Comparison of ENCODE assay signal across 21 cellular contexts in genomic region chr10:6272126-6272525, GRCh38.
DNase-seq lines count a peak whose midpoint lies in the region; ATAC-seq and TF ChIP-seq lines count a peak whose summit lies in the region.
"Had no signal": no experiment of that assay in that cellular context is flagged by ENCODE, and none has a peak within 500 bp of the region (broad histone marks: within the 10 kb centered on the region; RNA-seq: fewer than 3 reads in every experiment).

No MANE protein-coding gene starts in this region.

- H3K4me3 ChIP-seq in CD8-positive, alpha-beta memory T cell (ENCODE audit: low read length) = no peak overlapping the region
- H3K4me3 ChIP-seq in neutrophil (ENCODE audit: low read depth in 1 of 2, low read length in 1 of 2) = no peak overlapping the region
- H3K4me3 ChIP-seq in Caco-2 (ENCODE audit: low read depth, low read length) = no peak overlapping the region
- H3K4me3 ChIP-seq: breast epithelium, neural progenitor cell, prostate gland, testis had no signal

- no peak overlapping the region for H3K4me3 Mint-ChIP-seq in T-helper 1 cell treated with Interleukin-12 subunit alpha and Interleukin-12 subunit beta and Interleukin-4 antibody, amounts not matched to agents 30 μg/mL and 1 μg/mL, for 36 hours
- peak overlapping the region in 2 of 7 donors; percentile 4 to 74 for H3K4me3 Mint-ChIP-seq in CD8-positive, alpha-beta memory T cell
- H3K4me3 Mint-ChIP-seq in Caco-2 (ENCODE audit: unreplicated experiment) = no peak overlapping the region
- H3K4me3 Mint-ChIP-seq: neural progenitor cell had no signal

- POLR2A ChIA-PET in CD8-positive, alpha-beta memory T cell (lab: Charles Lee) = no interaction called here
- POLR2A ChIA-PET in Caco-2 (lab: Charles Lee) = no interaction called here

- TF ChIP-seq CTCF in neutrophil (IDR thresholded peaks at IDR 0.05) (no peak), Caco-2 (IDR thresholded peaks at IDR 0.05; ENCODE audit: insufficient read depth in 1 of 2, low read depth in 1 of 2, low read length in 1 of 2, severe bottlenecking in 1 of 2, unreplicated experiment in 1 of 2) (no peak)

- no peak for DNase-seq in T-helper 1 cell
- DNase-seq in CD8-positive, alpha-beta memory T cell = no peak
- DNase-seq in Caco-2 = no peak
- no peak for DNase-seq in left colon
- DNase-seq: activated effector memory CD4-positive, alpha-beta T cell treated with Interleukin-2 at 50 U/mL for 16 hours; AML-193; glutamatergic neuron; Karpas-422; midbrain; NCI-H187; NCI-H526 treated with DMSO at 0.1 percent for 48 hours; testis had no signal

- H3K27ac ChIP-seq in CD8-positive, alpha-beta memory T cell (ENCODE audit: low read depth, low read length) = no peak overlapping the region
- peak overlapping the region; percentile 12 for H3K27ac ChIP-seq in cingulate gyrus (ENCODE audit: low read depth, low read length)
- peak overlapping the region; percentile 92 for H3K27ac ChIP-seq in neutrophil
- H3K27ac ChIP-seq: 22Rv1, breast epithelium, neural progenitor cell, prostate gland, testis had no signal

- intact Hi-C loops in Caco-2 (cut with micrococcal nuclease; ENCODE audit: unreplicated experiment) = loop anchor here (10.0 kb wide), 1 partner anchor 93 kb away; no protein-coding TSS in a partner anchor
- intact Hi-C loops in left colon (cut with DNase I, micrococcal nuclease) = no loop called here

- peaks cover 43% of the 10 kb centered on the region for H3K4me1 ChIP-seq in CD8-positive, alpha-beta memory T cell (ENCODE audit: insufficient read depth, low read length)
- peaks cover 82 to 93% of the 10 kb centered on the region in 2 experiments for H3K4me1 ChIP-seq in neutrophil (ENCODE audit: control insufficient read depth in 1 of 2, insufficient read depth in 1 of 2, low read depth in 1 of 2, low read length in 1 of 2)
- peaks cover 18% of the 10 kb centered on the region for H3K4me1 ChIP-seq in Caco-2
- H3K4me1 ChIP-seq: breast epithelium, neural progenitor cell, prostate gland had no signal

- no peaks in the 10 kb centered on the region for H3K27me3 ChIP-seq in CD8-positive, alpha-beta memory T cell (ENCODE audit: insufficient read depth, low read length, poor library complexity, severe bottlenecking)
- H3K27me3 ChIP-seq in neutrophil = no peaks in the 10 kb centered on the region
- H3K27me3 ChIP-seq in Caco-2 (replicated peaks; ENCODE audit: control insufficient read depth, insufficient read depth, low read length) = no peaks in the 10 kb centered on the region
- H3K27me3 ChIP-seq: breast epithelium, neural progenitor cell, testis had no signal

- no peaks in the 10 kb centered on the region for H3K9me3 Mint-ChIP-seq in T-helper 1 cell treated with Interleukin-12 subunit alpha and Interleukin-12 subunit beta and Interleukin-4 antibody, amounts not matched to agents 30 μg/mL and 1 μg/mL, for 36 hours
- no peaks in the 10 kb centered on the region for H3K9me3 Mint-ChIP-seq in CD8-positive, alpha-beta memory T cell
- H3K9me3 Mint-ChIP-seq in Caco-2 (ENCODE audit: unreplicated experiment) = no peaks in the 10 kb centered on the region

- H3K27ac Mint-ChIP-seq in T-helper 1 cell treated with Interleukin-12 subunit alpha and Interleukin-12 subunit beta and Interleukin-4 antibody, amounts not matched to agents 30 μg/mL and 1 μg/mL, for 36 hours = peak overlapping the region; percentile 15
- H3K27ac Mint-ChIP-seq in CD8-positive, alpha-beta memory T cell = peak overlapping the region; percentile 35 to 99 (median 96)
- H3K27ac Mint-ChIP-seq in Caco-2 (ENCODE audit: unreplicated experiment) = no peak overlapping the region
- H3K27ac Mint-ChIP-seq: neural progenitor cell had no signal

- CTCF ChIA-PET in CD8-positive, alpha-beta memory T cell (lab: Charles Lee) = no interaction called here
- CTCF ChIA-PET in Caco-2 (lab: Charles Lee) = no interaction called here

- ATAC-seq in GM21786 (IDR thresholded peaks at IDR 0.05; ENCODE audit: unreplicated experiment) (no peak), left colon (no peak)
- ATAC-seq: activated CD4-positive, CD25-positive, alpha-beta regulatory T cell treated with anti-CD3 and anti-CD28 coated beads, Interleukin-2, amount 50 U/mL, for 24 hours had no signal

- H3K9me3 ChIP-seq in CD8-positive, alpha-beta memory T cell (ENCODE audit: low read length) = no peaks in the 10 kb centered on the region
- H3K9me3 ChIP-seq in neutrophil (no peaks in the 10 kb centered on the region), Caco-2 (no peaks in the 10 kb centered on the region)
- H3K9me3 ChIP-seq: breast epithelium, prostate gland, testis had no signal

- no peaks in the 10 kb centered on the region for H3K27me3 Mint-ChIP-seq in T-helper 1 cell treated with Interleukin-12 subunit alpha and Interleukin-12 subunit beta and Interleukin-4 antibody, amounts not matched to agents 30 μg/mL and 1 μg/mL, for 36 hours (ENCODE audit: low read depth)
- no peaks in the 10 kb centered on the region for H3K27me3 Mint-ChIP-seq in CD8-positive, alpha-beta memory T cell
- H3K27me3 Mint-ChIP-seq in Caco-2 (ENCODE audit: insufficient read depth, unreplicated experiment) = no peaks in the 10 kb centered on the region

- peaks cover 18% of the 10 kb centered on the region for H3K36me3 Mint-ChIP-seq in T-helper 1 cell treated with Interleukin-12 subunit alpha and Interleukin-12 subunit beta and Interleukin-4 antibody, amounts not matched to agents 30 μg/mL and 1 μg/mL, for 36 hours (ENCODE audit: low read depth)
- peaks cover 0 to 3% (median 0%) of the 10 kb centered on the region in 3 donors for H3K36me3 Mint-ChIP-seq in CD8-positive, alpha-beta memory T cell
- peaks cover 5% of the 10 kb centered on the region for H3K36me3 Mint-ChIP-seq in Caco-2 (ENCODE audit: insufficient read depth, unreplicated experiment)

- peaks cover 71% of the 10 kb centered on the region for H3K4me1 Mint-ChIP-seq in T-helper 1 cell treated with Interleukin-12 subunit alpha and Interleukin-12 subunit beta and Interleukin-4 antibody, amounts not matched to agents 30 μg/mL and 1 μg/mL, for 36 hours (ENCODE audit: low read depth)
- peaks cover 49 to 75% (median 50%) of the 10 kb centered on the region in 3 donors for H3K4me1 Mint-ChIP-seq in CD8-positive, alpha-beta memory T cell
- H3K4me1 Mint-ChIP-seq in Caco-2 (ENCODE audit: low read depth, unreplicated experiment) = peaks cover 7% of the 10 kb centered on the region

- H3K36me3 ChIP-seq in CD8-positive, alpha-beta memory T cell (ENCODE audit: insufficient read depth, low read length) = no peaks in the 10 kb centered on the region
- H3K36me3 ChIP-seq in neutrophil (no peaks in the 10 kb centered on the region), Caco-2 (ENCODE audit: control insufficient read depth, insufficient read depth, low read length) (no peaks in the 10 kb centered on the region)
- H3K36me3 ChIP-seq: breast epithelium, neural progenitor cell, prostate gland had no signal

- no TSS peak for BruUV-seq in Caco-2 (replicated peaks; lab: Mats Ljungman, UMichigan)
